Comparison of ENCODE assay signal across 8 cellular contexts in the genomic region with DNA sequence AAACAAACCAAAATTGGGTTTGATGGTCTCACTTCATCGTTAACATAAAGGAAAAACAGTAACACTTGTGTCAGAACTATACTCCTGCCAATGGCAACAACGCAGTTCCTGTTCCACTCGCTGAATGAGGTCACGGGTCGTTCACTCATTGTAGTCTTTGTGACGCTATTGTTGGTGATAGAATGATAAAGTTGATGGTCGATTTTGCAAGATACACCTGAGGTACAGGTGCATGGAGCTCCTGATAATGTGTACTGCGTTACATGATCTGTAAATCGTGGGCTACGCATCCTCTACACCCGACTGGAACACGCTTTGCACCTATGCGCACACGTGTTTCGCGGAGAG. TPM values are rescaled to one million over a fixed set of nuclear protein-coding genes. Genes with fewer than 3 reads are reported as not detected.
A peak's percentile ranks its signal among the peaks of the same experiment; 100 is the strongest.
DNase-seq lines count a peak whose midpoint lies in the region; ATAC-seq, FAIRE-seq and TF ChIP-seq lines count a peak whose summit lies in the region.

No MANE protein-coding gene starts in this region.

- no peak for TF ChIP-seq POLR2A in H54 (IDR thresholded peaks at IDR 0.05; ENCODE audit: low read depth, low read length)

- peak overlapping the region in 3 of 5 donors; percentile 30 to 72 (median 54) for H3K9ac ChIP-seq in subcutaneous abdominal adipose tissue (ENCODE audit: low read length in 5 of 5)

- H3K27ac ChIP-seq in layer of hippocampus (ENCODE audit: low read depth, low read length) (peak overlapping the region; percentile 69), subcutaneous abdominal adipose tissue (ENCODE audit: low read depth, low read length) (peak overlapping the region; percentile 37)

- H3K27me3 Mint-ChIP-seq in activated naive CD8-positive, alpha-beta T cell treated with anti-CD3 and anti-CD28 coated beads for 36 hours = no peaks in the 10 kb centered on the region

- peaks cover 5% of the 10 kb centered on the region for H3K36me3 Mint-ChIP-seq in activated naive CD8-positive, alpha-beta T cell treated with anti-CD3 and anti-CD28 coated beads for 36 hours

- H3K27ac Mint-ChIP-seq in activated naive CD8-positive, alpha-beta T cell treated with anti-CD3 and anti-CD28 coated beads for 36 hours = peak overlapping the region; percentile 96

- no peak for FAIRE-seq in H54 (lab: Jason Lieb, UNC)

- H3K9me3 Mint-ChIP-seq in activated naive CD8-positive, alpha-beta T cell treated with anti-CD3 and anti-CD28 coated beads for 36 hours = no peaks in the 10 kb centered on the region

- peak overlapping the region; percentile 91 for H3K4me3 Mint-ChIP-seq in activated naive CD8-positive, alpha-beta T cell treated with anti-CD3 and anti-CD28 coated beads for 36 hours

- peaks cover 21% of the 10 kb centered on the region for H3K4me1 Mint-ChIP-seq in activated naive CD8-positive, alpha-beta T cell treated with anti-CD3 and anti-CD28 coated beads for 36 hours

- peak; percentile 8 for ATAC-seq in HG02973 (IDR thresholded peaks at IDR 0.05; ENCODE audit: unreplicated experiment)
- ATAC-seq in HG02571 (IDR thresholded peaks at IDR 0.05; ENCODE audit: unreplicated experiment) = no peak

- H3K4me3 ChIP-seq in GM12875 (ENCODE audit: low read depth, low read length) = peak overlapping the region; percentile 90
- H3K4me3 ChIP-seq in subcutaneous abdominal adipose tissue (ENCODE audit: low read depth in 1 of 5, low read length in 5 of 5) = peak overlapping the region; percentile 79 to 95 (median 90)

- H3K4me1 ChIP-seq in subcutaneous abdominal adipose tissue (ENCODE audit: control insufficient read depth in 5 of 5, insufficient read depth in 5 of 5, low read length in 5 of 5) = peaks cover 6 to 26% (median 21%) of the 10 kb centered on the region in 5 donors

- TF ChIP-seq CTCF in GM12875 (IDR thresholded peaks at IDR 0.05; ENCODE audit: borderline replicate concordance, insufficient read depth, low read depth, low read length) = no peak

- peak; percentile 10 for DNase-seq in activated naive CD8-positive, alpha-beta T cell treated with anti-CD3 and anti-CD28 coated beads for 36 hours
- DNase-seq in H54 (ENCODE audit: insufficient read length, low spot score) (no peak), D341Med (ENCODE audit: low spot score) (no peak)

- no peaks in the 10 kb centered on the region for H3K9me3 ChIP-seq in subcutaneous abdominal adipose tissue (ENCODE audit: control insufficient read depth in 5 of 5, low read length in 5 of 5)

- H3K27me3 ChIP-seq in layer of hippocampus (ENCODE audit: control insufficient read depth, insufficient read depth, low read length) (no peaks in the 10 kb centered on the region), subcutaneous abdominal adipose tissue (ENCODE audit: control insufficient read depth in 5 of 5, insufficient read depth in 4 of 5, low read length in 5 of 5) (no peaks in the 10 kb centered on the region)

- H3K36me3 ChIP-seq in subcutaneous abdominal adipose tissue (ENCODE audit: control insufficient read depth in 5 of 5, insufficient read depth in 5 of 5, low read length in 5 of 5) = no peaks in the 10 kb centered on the region

RNA-seq across cellular contexts. Expression of a gene that starts 0.4 kb away (rescaled TPM):
- total RNA-seq in activated naive CD8-positive, alpha-beta T cell treated with anti-CD3 and anti-CD28 coated beads for 36 hours = 10 to 100 TPM; 28.5 to 30.6 TPM

RNA-seq across cellular contexts. Expression of a gene that starts 20.0 kb away (rescaled TPM):
- total RNA-seq in activated naive CD8-positive, alpha-beta T cell treated with anti-CD3 and anti-CD28 coated beads for 36 hours = not detected

RNA-seq across cellular contexts. Expression of a gene that starts 31.0 kb away (rescaled TPM):
- total RNA-seq in activated naive CD8-positive, alpha-beta T cell treated with anti-CD3 and anti-CD28 coated beads for 36 hours = 100 to 1,000 TPM; 135 TPM

RNA-seq across cellular contexts. Expression of a gene that starts 42.5 kb away (rescaled TPM):
- total RNA-seq in activated naive CD8-positive, alpha-beta T cell treated with anti-CD3 and anti-CD28 coated beads for 36 hours = 100 to 1,000 TPM; 102 to 103 TPM

RNA-seq across cellular contexts. Expression of a gene that starts 44.9 kb away (rescaled TPM):
- 10 to 100 TPM; 19.1 to 19.6 TPM for total RNA-seq in activated naive CD8-positive, alpha-beta T cell treated with anti-CD3 and anti-CD28 coated beads for 36 hours
